8 cellular contexts compared by ENCODE assay signal in genomic region chr13:49495783-49496762, GRCh38. TPM values are rescaled to one million over a fixed set of nuclear protein-coding genes. Genes with fewer than 3 reads are reported as not detected.
DNase-seq lines count a peak whose midpoint lies in the region; ATAC-seq and TF ChIP-seq lines count a peak whose summit lies in the region.

Gene PHF11 (plus strand): TSS chr13:49495953. CDS start chr13:49496002, 49 bp downstream.

- H3K9me3 ChIP-seq in esophagus muscularis mucosa, result no peaks in the 10 kb centered on the region
- H3K9me3 ChIP-seq in muscle layer of duodenum (ENCODE audit: control insufficient read depth in 1 of 2, low read length in 2 of 2), result no peaks in the 10 kb centered on the region

- ATAC-seq in GM18868 (IDR thresholded peaks at IDR 0.05; ENCODE audit: unreplicated experiment), result peak; percentile 85
- ATAC-seq in HG03095 (IDR thresholded peaks at IDR 0.05; ENCODE audit: unreplicated experiment), result peak; percentile 80
- ATAC-seq in activated T-cell treated with anti-CD3 and anti-CD28 coated beads, Interleukin-2, amount 50 U/mL, for 72 hours (replicated peaks in 1 of 2), result peak; percentile 81 to 88

- no peak for TF ChIP-seq EP300 in esophagus muscularis mucosa (IDR thresholded peaks at IDR 0.05)

- peak; percentile 71 for DNase-seq in ACHN
- DNase-seq in OCI-M1 (lab: John Stamatoyannopoulos, UW), result peak; percentile 88
- peak; percentile 92 to 93 for DNase-seq in activated T-cell treated with anti-CD3 and anti-CD28 coated beads, Interleukin-2, amount 50 U/mL, for 72 hours
- peak; percentile 94 for DNase-seq in esophagus muscularis mucosa (ENCODE audit: extremely low spot score)
- peak; percentile 81 to 92 for DNase-seq in stimulated activated CD8-positive, alpha-beta memory T cell treated with anti-CD3 and anti-CD28 coated beads, Interleukin-7, amount 100 ng/mL, for 48 hours (ENCODE audit: extremely low read depth in 1 of 2, low read depth in 1 of 2)

- peaks cover 0 to 11% (median 5%) of the 10 kb centered on the region in 4 donors for H3K36me3 ChIP-seq in esophagus muscularis mucosa
- H3K36me3 ChIP-seq in muscle layer of duodenum (ENCODE audit: control insufficient read depth in 1 of 2, insufficient read depth in 2 of 2, low read length in 2 of 2), result peaks cover 0 to 4% of the 10 kb centered on the region in 2 donors

- in situ Hi-C loops in ACHN (cut with HindIII; ENCODE audit: low pct_ligation_motif_present, low pct_unique_long_range_greater_than_20kb, low sequenced_read_pairs), result no loop called here

- no peaks in the 10 kb centered on the region for H3K27me3 Mint-ChIP-seq in activated T-cell treated with anti-CD3 and anti-CD28 coated beads, Interleukin-2, amount 50 U/mL, for 72 hours (ENCODE audit: low read depth)

- H3K27me3 ChIP-seq in esophagus muscularis mucosa (no peaks in the 10 kb centered on the region), muscle layer of duodenum (ENCODE audit: low read depth, low read length) (no peaks in the 10 kb centered on the region)

- peak within 1 kb of the TSS; percentile 94 to 98 (median 94) for H3K27ac ChIP-seq in esophagus muscularis mucosa (replicated peaks in 1 of 4)
- peak within 1 kb of the TSS; percentile 76 for H3K27ac ChIP-seq in muscle layer of duodenum (ENCODE audit: low read length)

- peaks cover 0 to 5% of the 10 kb centered on the region in 2 donors for H3K9me3 Mint-ChIP-seq in activated T-cell treated with anti-CD3 and anti-CD28 coated beads, Interleukin-2, amount 50 U/mL, for 72 hours

- H3K36me3 Mint-ChIP-seq in activated T-cell treated with anti-CD3 and anti-CD28 coated beads, Interleukin-2, amount 50 U/mL, for 72 hours (ENCODE audit: insufficient read depth in 2 of 2), result peaks cover 23 to 29% of the 10 kb centered on the region in 2 donors

- WGBS in esophagus muscularis mucosa, result 9% methylated on average over 4 of the region's 71 CpGs

- peaks cover 0 to 28% (median 13%) of the 10 kb centered on the region in 4 donors for H3K4me1 ChIP-seq in esophagus muscularis mucosa
- peaks cover 5 to 6% of the 10 kb centered on the region in 2 donors for H3K4me1 ChIP-seq in muscle layer of duodenum (ENCODE audit: control insufficient read depth in 1 of 2, insufficient read depth in 2 of 2, low read length in 2 of 2)

- H3K4me3 ChIP-seq in esophagus muscularis mucosa (peak within 1 kb of the TSS; percentile 68 to 76 (median 72)), muscle layer of duodenum (ENCODE audit: low read depth in 1 of 2, low read length in 2 of 2) (peak within 1 kb of the TSS; percentile 71)

- peak within 1 kb of the TSS; percentile 94 to 96 for H3K4me3 Mint-ChIP-seq in activated T-cell treated with anti-CD3 and anti-CD28 coated beads, Interleukin-2, amount 50 U/mL, for 72 hours

- H3K27ac Mint-ChIP-seq in activated T-cell treated with anti-CD3 and anti-CD28 coated beads, Interleukin-2, amount 50 U/mL, for 72 hours, result peak within 1 kb of the TSS; percentile 99

- intact Hi-C loops in esophagus muscularis mucosa (cut with DNase I), result no loop called here

- no peak for TF ChIP-seq POLR2A in esophagus muscularis mucosa (IDR thresholded peaks at IDR 0.05; ENCODE audit: low read depth)

- peak in 2 of 3 experiments; percentile 25 to 31 for TF ChIP-seq CTCF in esophagus muscularis mucosa (IDR thresholded peaks at IDR 0.05)

- peaks cover 58% of the 10 kb centered on the region for H3K4me1 Mint-ChIP-seq in activated T-cell treated with anti-CD3 and anti-CD28 coated beads, Interleukin-2, amount 50 U/mL, for 72 hours (ENCODE audit: low read depth)

RNA-seq across cellular contexts. Expression of gene PHF11, which starts in this region (rescaled TPM):
- 100 to 1,000 TPM in 1 of 2 donors, 10 to 100 TPM in 1; 98.9 to 145 TPM for total RNA-seq in activated T-cell treated with anti-CD3 and anti-CD28 coated beads, Interleukin-2, amount 50 U/mL, for 72 hours
- 10 to 100 TPM; 27.5 to 54.0 (median 31.2) TPM for total RNA-seq in esophagus muscularis mucosa

Comparison
In these comparisons a context has a peak if more than half of its experiments do, and no peak if none do; other contexts are left out.
1. Peak in every context shown above with its lines: DNase-seq, ATAC-seq, H3K4me3 ChIP-seq and H3K27ac ChIP-seq.